In the genomic region with DNA sequence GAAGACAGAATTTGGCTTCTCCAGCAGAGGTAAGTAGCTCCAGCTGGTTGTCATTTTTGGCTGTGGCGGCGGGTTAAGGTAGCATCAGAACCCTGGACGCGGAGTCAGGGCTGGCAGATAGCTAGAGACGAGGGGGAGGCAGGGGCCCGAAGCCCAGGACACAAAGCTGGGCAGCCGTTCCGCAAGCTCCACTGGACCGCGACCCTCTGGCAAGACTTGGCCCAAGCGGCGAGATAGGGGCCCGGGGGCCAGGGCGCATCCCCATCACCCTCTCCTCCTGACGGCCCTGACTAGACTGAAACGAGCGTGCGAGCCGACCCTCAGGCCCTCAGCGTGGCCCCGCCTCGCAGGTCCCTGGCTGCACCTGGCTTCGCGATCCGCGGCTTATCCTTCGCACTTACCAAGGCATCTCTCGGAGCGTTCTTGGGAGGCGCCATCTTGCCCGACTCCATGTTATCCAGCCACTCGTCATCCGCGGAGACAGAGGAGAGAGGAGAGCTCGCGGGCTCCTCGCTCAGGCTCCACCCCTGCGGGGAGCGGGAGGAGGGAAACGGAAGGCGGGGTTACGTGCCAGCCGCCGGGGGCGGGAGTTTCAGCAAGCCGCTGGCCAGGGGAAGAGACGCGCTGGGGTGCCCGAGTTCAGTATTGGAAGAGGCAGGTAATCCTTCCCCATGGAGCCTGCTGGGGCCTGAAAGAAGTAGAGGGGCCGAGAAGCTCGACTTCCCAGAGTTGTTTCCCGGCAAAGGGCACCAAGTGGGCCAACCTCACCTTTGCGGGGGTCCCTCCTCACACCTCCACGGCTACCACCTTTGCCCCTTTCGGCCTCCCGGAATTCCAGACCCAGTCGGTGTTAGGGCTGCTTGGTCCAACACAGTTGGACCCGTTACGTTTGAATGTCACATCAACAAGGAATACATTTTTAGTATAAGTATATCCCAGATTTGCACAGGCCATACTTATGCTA, we compare ENCODE assay signal across 8 cellular contexts. TPM values are rescaled to one million over a fixed set of nuclear protein-coding genes. Genes with fewer than 3 reads are reported as not detected.
A peak's percentile ranks its signal among the peaks of the same experiment; 100 is the strongest.
DNase-seq lines count a peak whose midpoint lies in the region; ATAC-seq and TF ChIP-seq lines count a peak whose summit lies in the region.

Gene TAF9B, minus strand, starts transcription at position 491 of the 964 bp plus-strand sequence. Its CDS starts 39 bp downstream, at position 452.

- peak within 1 kb of the TSS; percentile 82; the same call in 1 of the 2 replicates for H2AFZ ChIP-seq in OCI-LY7 (ENCODE audit: low read length)

- H3K36me3 ChIP-seq in HUES64 (ENCODE audit: insufficient read depth, low read length) (no peaks in the 10 kb centered on the region), OCI-LY7 (ENCODE audit: insufficient read depth, low read length) (no peaks in the 10 kb centered on the region), mucosa of rectum (ENCODE audit: control insufficient read depth in 2 of 2, insufficient read depth in 2 of 2, low read length in 2 of 2) (no peaks in the 10 kb centered on the region)

- H3K4me3 ChIP-seq in HUES64 (ENCODE audit: low read length) (peak within 1 kb of the TSS; percentile 64), OCI-LY7 (ENCODE audit: low read depth, low read length, poor library complexity, severe bottlenecking) (peak within 1 kb of the TSS; percentile 74), mucosa of rectum (ENCODE audit: low read length in 2 of 2) (peak within 1 kb of the TSS; percentile 76 to 78)

- no peaks in the 10 kb centered on the region for H4K20me1 ChIP-seq in OCI-LY7 (ENCODE audit: insufficient read depth, low read length)

- peak; percentile 93 for ATAC-seq in GM21447 (IDR thresholded peaks at IDR 0.05; ENCODE audit: unreplicated experiment)

- H3K4me1 ChIP-seq in HUES64 (ENCODE audit: insufficient read depth, low read length) (no peaks in the 10 kb centered on the region), OCI-LY7 (ENCODE audit: insufficient read depth, low read length, poor library complexity, severe bottlenecking) (no peaks in the 10 kb centered on the region), mucosa of rectum (ENCODE audit: control insufficient read depth in 2 of 2, insufficient read depth in 2 of 2, low read length in 2 of 2) (no peaks in the 10 kb centered on the region)

- no peak for TF ChIP-seq CTCF in OCI-LY7 (conservative IDR thresholded peaks at IDR 0.05; ENCODE audit: low read length)

- H3K27me3 ChIP-seq in HUES64 (ENCODE audit: insufficient read depth, low read length) (no peaks in the 10 kb centered on the region), mucosa of rectum (ENCODE audit: control insufficient read depth in 2 of 2, insufficient read depth in 2 of 2, low read length in 2 of 2) (no peaks in the 10 kb centered on the region)

- H3K9me2 ChIP-seq in OCI-LY7 (ENCODE audit: insufficient read depth, low read length): no peaks in the 10 kb centered on the region

- no peaks in the 10 kb centered on the region for H3K79me2 ChIP-seq in OCI-LY7 (ENCODE audit: insufficient read depth, low read depth, low read length)

- DNase-seq in D341Med (ENCODE audit: low spot score): peak; percentile 89
- DNase-seq in OCI-LY7 (ENCODE audit: low spot score): peak; percentile 66
- DNase-seq in activated T-cell treated with anti-CD3 and anti-CD28 coated beads for 4 hours: peak; percentile 74
- peak; percentile 34 for DNase-seq in epithelial cell of prostate (ENCODE audit: low read depth, low spot score)
- peak; percentile 84 for DNase-seq in stimulated activated CD8-positive, alpha-beta memory T cell treated with anti-CD3 and anti-CD28 coated beads, Interleukin-4, amount 100 ng/mL, for 48 hours

- intact Hi-C loops in OCI-LY7 (cut with micrococcal nuclease; ENCODE audit: unreplicated experiment): no loop called here

- H3K9me3 ChIP-seq in HUES64 (ENCODE audit: insufficient read depth, low read depth, low read length): no peaks in the 10 kb centered on the region
- H3K9me3 ChIP-seq in OCI-LY7 (ENCODE audit: low read length): no peaks in the 10 kb centered on the region
- no peaks in the 10 kb centered on the region for H3K9me3 ChIP-seq in mucosa of rectum (ENCODE audit: control insufficient read depth in 2 of 2, low read length in 2 of 2)

- H3K9ac ChIP-seq in HUES64 (ENCODE audit: low read depth, low read length): peak within 1 kb of the TSS; percentile 71
- peak within 1 kb of the TSS; percentile 24 to 66 for H3K9ac ChIP-seq in mucosa of rectum (ENCODE audit: low read depth in 1 of 2, low read length in 2 of 2)

- H3K27ac ChIP-seq in HUES64 (ENCODE audit: low read depth, low read length): no peak within 1 kb of the TSS
- no peak within 1 kb of the TSS for H3K27ac ChIP-seq in OCI-LY7 (ENCODE audit: low read depth, low read length, poor library complexity, severe bottlenecking)
- H3K27ac ChIP-seq in epithelial cell of prostate: peak within 1 kb of the TSS; percentile 32
- peak within 1 kb of the TSS; percentile 46 to 48 for H3K27ac ChIP-seq in mucosa of rectum (ENCODE audit: low read depth in 2 of 2, low read length in 2 of 2)

- CTCF ChIA-PET in OCI-LY7 (lab: Charles Lee; ENCODE audit: unreplicated experiment): no interaction called here

- H3K4me2 ChIP-seq in OCI-LY7 (ENCODE audit: low read length): peak within 1 kb of the TSS; percentile 77

- no TSS peak for BruUV-seq in OCI-LY7 (replicated peaks; lab: Mats Ljungman, UMichigan)

- WGBS in HUES64: 96% methylated on average over 59 of the region's 59 CpGs

- POLR2A ChIA-PET in OCI-LY7 (lab: Charles Lee): interaction anchor here (0.8 to 1.1 kb wide), 2 partner anchors 9 to 30 kb away, joined by 3 to 4 read pairs; no protein-coding TSS in a partner anchor

RNA-seq across cellular contexts. Expression of gene TAF9B, which starts in this region (rescaled TPM):
- 9.8 TPM for polyA plus RNA-seq in HUES64 (2013, experiment 1 of 2)
- 5.8 TPM for polyA plus RNA-seq in HUES64 (2013, experiment 2 of 2)
- total RNA-seq in OCI-LY7 (2014; rRNA removed; shearing (Covaris generic)): 2.0 and 2.4 TPM in 2 replicates
- 0.92 and 0.93 TPM in 2 replicates for total RNA-seq in OCI-LY7 (2022)

Comparison
In these comparisons a context has a peak if more than half of its experiments do, and no peak if none do; other contexts are left out.
1. DNase-seq: peak in every context shown above with its lines; median percentile 89 in D341Med; 84 in stimulated activated CD8-positive, alpha-beta memory T cell treated with anti-CD3 and anti-CD28 coated beads, Interleukin-4, amount 100 ng/mL, for 48 hours; 74 in activated T-cell treated with anti-CD3 and anti-CD28 coated beads for 4 hours; 66 in OCI-LY7; 34 in epithelial cell of prostate.
2. H3K27ac ChIP-seq: peak in epithelial cell of prostate (single experiment) and mucosa of rectum (2 of 2); none in HUES64 (single experiment) and OCI-LY7 (single experiment).
3. Peak in every context shown above with its lines, with median percentiles within 50 percentile points of each other: H3K4me3 ChIP-seq.